In genomic region chr3:148631124-148631903, GRCh38 we compare ENCODE assay signal across 18 cellular contexts.
A peak's percentile ranks its signal among the peaks of the same experiment; 100 is the strongest.
DNase-seq lines count a peak whose midpoint lies in the region; ATAC-seq, FAIRE-seq and TF ChIP-seq lines count a peak whose summit lies in the region.
"Had no signal": no experiment of that assay in that cellular context is flagged by ENCODE, and none has a peak within 500 bp of the region (broad histone marks: within the 10 kb centered on the region; RNA-seq: fewer than 3 reads in every experiment).

No MANE protein-coding gene starts in this region.

- no peak overlapping the region for H3K4me3 ChIP-seq in Jurkat, Clone E6-1 (ENCODE audit: low read length)
- H3K4me3 ChIP-seq in right lobe of liver (no peak overlapping the region), small intestine (ENCODE audit: low read depth in 1 of 2, low read length in 2 of 2) (no peak overlapping the region)
- H3K4me3 ChIP-seq: heart right ventricle had no signal

- peaks cover 27% of the 10 kb centered on the region for H3K9me3 Mint-ChIP-seq in chondrocyte (ENCODE audit: low read depth)

- no peak overlapping the region for H3K27ac Mint-ChIP-seq in chondrocyte (ENCODE audit: unreplicated experiment)
- H3K27ac Mint-ChIP-seq: CD4-positive, alpha-beta memory T cell had no signal

- H3K9me3 ChIP-seq in right lobe of liver (no peaks in the 10 kb centered on the region), small intestine (ENCODE audit: control insufficient read depth, low read depth) (no peaks in the 10 kb centered on the region)

- TF ChIP-seq CTCF in C4-2B (conservative IDR thresholded peaks at IDR 0.05) (peak; percentile 35), chondrocyte (IDR thresholded peaks at IDR 0.05) (peak; percentile 68), right lobe of liver (IDR thresholded peaks at IDR 0.05) (peak; percentile 27 to 57 (median 50))

- no peaks in the 10 kb centered on the region for H3K36me3 ChIP-seq in right lobe of liver
- H3K36me3 ChIP-seq in small intestine (ENCODE audit: control insufficient read depth in 2 of 2, insufficient read depth in 2 of 2, low read length in 2 of 2) = no peaks in the 10 kb centered on the region
- H3K36me3 ChIP-seq: heart right ventricle had no signal

- ATAC-seq in right lobe of liver (peak; percentile 53 to 73 (median 68)), left colon (no peak)
- ATAC-seq: activated CD4-positive, CD25-positive, alpha-beta regulatory T cell treated with anti-CD3 and anti-CD28 coated beads, Interleukin-2, amount 50 U/mL, for 24 hours; heart right ventricle had no signal

- TF ChIP-seq POLR2A in right lobe of liver (IDR thresholded peaks at IDR 0.05) = no peak

- no peaks in the 10 kb centered on the region for H3K27me3 ChIP-seq in right lobe of liver
- no peaks in the 10 kb centered on the region for H3K27me3 ChIP-seq in small intestine (ENCODE audit: control insufficient read depth in 2 of 2, insufficient read depth in 2 of 2, low read length in 2 of 2)
- H3K27me3 ChIP-seq: heart right ventricle had no signal

- 63% methylated on average over 3 of the region's 6 CpGs for WGBS in right lobe of liver (ENCODE audit: insufficient coverage, low coverage, low lambda C conversion rate, missing lambda C conversion rate)
- WGBS in small intestine, 3 donors = 72 to 78% (median 76%) methylated on average over 6 of the region's 6 CpGs

- H3K36me3 Mint-ChIP-seq in chondrocyte (ENCODE audit: low read depth) = no peaks in the 10 kb centered on the region
- H3K36me3 Mint-ChIP-seq: CD4-positive, alpha-beta memory T cell had no signal

- peaks cover 0 to 4% (median 0%) of the 10 kb centered on the region in 4 donors for H3K4me1 ChIP-seq in right lobe of liver
- no peaks in the 10 kb centered on the region for H3K4me1 ChIP-seq in small intestine (ENCODE audit: control insufficient read depth in 2 of 2, insufficient read depth in 1 of 2, low read depth in 1 of 2, low read length in 1 of 2)
- H3K4me1 ChIP-seq: heart right ventricle, parathyroid adenoma had no signal

- no peaks in the 10 kb centered on the region for H3K4me1 Mint-ChIP-seq in chondrocyte (ENCODE audit: low read depth)
- H3K4me1 Mint-ChIP-seq: CD4-positive, alpha-beta memory T cell had no signal

- intact Hi-C loops in right lobe of liver (cut with DNase I) = no loop called here
- intact Hi-C loops in left colon (cut with DNase I, micrococcal nuclease) = no loop called here

- no peak overlapping the region for H3K4me3 Mint-ChIP-seq in chondrocyte (ENCODE audit: unreplicated experiment)
- H3K4me3 Mint-ChIP-seq: CD4-positive, alpha-beta memory T cell had no signal

- DNase-seq in Jurkat, Clone E6-1 (ENCODE audit: low read depth, low spot score) = peak; percentile 30
- no peak for DNase-seq in chondrocyte (ENCODE audit: low spot score)
- no peak for DNase-seq in right lobe of liver
- no peak for DNase-seq in SHP77 treated with DMSO at 0.1 percent for 48 hours (lab: John Stamatoyannopoulos, UW)
- no peak for DNase-seq in left colon
- DNase-seq in urothelium cell line (ENCODE audit: low spot score) = no peak
- DNase-seq in small intestine = no peak
- DNase-seq: amniotic stem cell; effector CD4-positive, alpha-beta T cell; heart right ventricle; mammary epithelial cell; NCI-H345; stimulated activated CD4-positive, alpha-beta T cell treated with anti-CD3 and anti-CD28 coated beads, Interleukin-2, amount 100 ng/mL, for 48 hours; stimulated activated naive CD4-positive, alpha-beta T cell had no signal

- H3K27me3 Mint-ChIP-seq in chondrocyte (ENCODE audit: low read depth) = no peaks in the 10 kb centered on the region
- H3K27me3 Mint-ChIP-seq: CD4-positive, alpha-beta memory T cell had no signal

- H3K27ac ChIP-seq in C4-2B = peak overlapping the region; percentile 4
- H3K27ac ChIP-seq in right lobe of liver = no peak overlapping the region
- H3K27ac ChIP-seq in small intestine (ENCODE audit: low read depth in 1 of 2, low read length in 1 of 2) = no peak overlapping the region
- H3K27ac ChIP-seq: heart right ventricle, parathyroid adenoma had no signal

- FAIRE-seq in urothelium cell line (lab: Jason Lieb, UNC) = no peak
- FAIRE-seq in small intestine (lab: Jason Lieb, UNC) = no peak
